In the genomic region with DNA sequence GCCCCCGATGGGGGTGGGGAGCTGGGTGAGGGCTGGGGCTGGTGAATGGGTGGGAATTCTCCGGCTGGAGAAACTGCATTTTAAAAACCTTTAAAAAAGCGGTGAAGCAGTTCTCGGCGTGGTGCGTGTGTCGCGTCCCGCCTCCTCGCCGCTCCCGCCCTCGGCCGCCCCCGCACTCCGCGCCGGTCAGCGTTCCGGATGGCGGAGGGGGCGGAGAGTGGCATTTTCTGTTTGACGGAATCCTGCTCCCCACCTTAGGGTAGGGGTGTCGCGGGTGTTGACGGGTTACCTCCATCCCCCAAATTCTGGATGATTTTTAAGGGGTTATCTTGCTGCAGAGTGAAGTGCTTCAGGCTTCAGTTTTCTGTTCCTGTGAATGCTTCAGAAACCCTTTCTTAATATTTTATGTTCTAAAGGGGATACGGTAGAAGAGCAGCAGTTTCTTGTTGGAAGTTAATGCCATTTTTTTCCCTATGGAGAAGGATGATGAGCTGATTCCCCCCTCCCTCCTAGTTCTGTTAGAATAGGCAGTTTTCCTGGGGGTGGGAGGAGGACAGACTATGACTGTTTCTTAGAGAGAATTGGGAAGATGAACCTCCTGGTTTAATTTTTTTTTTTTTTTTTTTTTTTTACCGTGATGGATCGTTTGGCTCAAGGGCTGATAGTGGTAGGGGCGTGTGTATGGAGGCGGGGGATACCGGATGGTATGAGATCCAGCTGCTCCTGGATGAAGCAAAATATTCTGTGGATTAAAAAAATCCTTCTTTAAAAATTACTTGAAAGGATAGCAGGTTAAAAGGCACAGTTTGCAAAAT, we compare ENCODE assay signal across 8 cellular contexts. TPM values are rescaled to one million over a fixed set of nuclear protein-coding genes. Genes with fewer than 3 reads are reported as not detected.
DNase-seq lines count a peak whose midpoint lies in the region; ATAC-seq, FAIRE-seq and TF ChIP-seq lines count a peak whose summit lies in the region.

No MANE protein-coding gene starts in this region.

- TF ChIP-seq CTCF in Panc1 (IDR thresholded peaks at IDR 0.05) (no peak), glutamatergic neuron (IDR thresholded peaks at IDR 0.05; ENCODE audit: partially characterized antibody, unreplicated experiment) (no peak), osteocyte (IDR thresholded peaks at IDR 0.05) (no peak)

- H3K36me3 ChIP-seq in BLaER1 (peaks cover 3% of the 10 kb centered on the region), Panc1 (ENCODE audit: control insufficient read depth, insufficient read depth, low read length) (no peaks in the 10 kb centered on the region; the same call in none of the 2 replicates)

- H3K4me3 Mint-ChIP-seq in activated naive CD4-positive, alpha-beta T cell treated with anti-CD3 and anti-CD28 coated beads, Interleukin-2, amount 50 U/mL, for 24 hours, result peak overlapping the region; percentile 92
- H3K4me3 Mint-ChIP-seq in glutamatergic neuron (ENCODE audit: unreplicated experiment) (peak overlapping the region; percentile 94), osteocyte (ENCODE audit: unreplicated experiment) (peak overlapping the region; percentile 89)

- intact Hi-C loops in Panc1 (cut with micrococcal nuclease; ENCODE audit: unreplicated experiment), result no loop called here

- no TSS peak for BruUV-seq in Panc1 (replicated peaks; lab: Mats Ljungman, UMichigan)

- H3K9ac ChIP-seq in BLaER1, result peak overlapping the region; percentile 87

- in situ Hi-C loops in Panc1 (cut with HindIII; ENCODE audit: low pct_unique_long_range_greater_than_20kb, low sequenced_read_pairs), result no loop called here

- H3K36me3 Mint-ChIP-seq in activated naive CD4-positive, alpha-beta T cell treated with anti-CD3 and anti-CD28 coated beads, Interleukin-2, amount 50 U/mL, for 24 hours, result peaks cover 1% of the 10 kb centered on the region
- H3K36me3 Mint-ChIP-seq in glutamatergic neuron (ENCODE audit: unreplicated experiment) (peaks cover 5% of the 10 kb centered on the region), osteocyte (ENCODE audit: unreplicated experiment) (no peaks in the 10 kb centered on the region)

- peak overlapping the region; percentile 74 for H3K27ac Mint-ChIP-seq in activated naive CD4-positive, alpha-beta T cell treated with anti-CD3 and anti-CD28 coated beads, Interleukin-2, amount 50 U/mL, for 24 hours
- H3K27ac Mint-ChIP-seq in glutamatergic neuron (ENCODE audit: unreplicated experiment) (peak overlapping the region; percentile 90), osteocyte (ENCODE audit: unreplicated experiment) (peak overlapping the region; percentile 90)

- H3K27me3 Mint-ChIP-seq in activated naive CD4-positive, alpha-beta T cell treated with anti-CD3 and anti-CD28 coated beads, Interleukin-2, amount 50 U/mL, for 24 hours, result no peaks in the 10 kb centered on the region
- H3K27me3 Mint-ChIP-seq in glutamatergic neuron (ENCODE audit: unreplicated experiment), result peaks cover 9% of the 10 kb centered on the region
- no peaks in the 10 kb centered on the region for H3K27me3 Mint-ChIP-seq in osteocyte (ENCODE audit: unreplicated experiment)

- H3K4me1 Mint-ChIP-seq in activated naive CD4-positive, alpha-beta T cell treated with anti-CD3 and anti-CD28 coated beads, Interleukin-2, amount 50 U/mL, for 24 hours, result peaks cover 42% of the 10 kb centered on the region
- H3K4me1 Mint-ChIP-seq in glutamatergic neuron (ENCODE audit: low read depth, unreplicated experiment), result peaks cover 19% of the 10 kb centered on the region
- H3K4me1 Mint-ChIP-seq in osteocyte (ENCODE audit: unreplicated experiment), result peaks cover 30% of the 10 kb centered on the region

- H3K27ac ChIP-seq in BLaER1 (peak overlapping the region; percentile 87), Panc1 (ENCODE audit: low read length) (peak overlapping the region; percentile 94)

- DNase-seq in GM19238 (ENCODE audit: insufficient read length, low spot score) (peak; percentile 41), Panc1 (ENCODE audit: low read depth, low spot score) (no peak), glutamatergic neuron (peak; percentile 65), osteocyte (ENCODE audit: extremely low spot score, unreplicated experiment) (no peak), urothelium cell line (ENCODE audit: low spot score) (peak; percentile 70)

- peak overlapping the region; percentile 81 for H3K4me2 ChIP-seq in BLaER1

- POLR2A ChIA-PET in Panc1 (lab: Charles Lee), result interaction anchor here (0.7 kb wide), 1 partner anchor 10 kb away, joined by 3 read pairs; no protein-coding TSS in a partner anchor

- H4K20me1 ChIP-seq in BLaER1, result peaks cover 33% of the 10 kb centered on the region

- no peak for FAIRE-seq in urothelium cell line (lab: Jason Lieb, UNC)

- ATAC-seq in HG03280 (IDR thresholded peaks at IDR 0.05; ENCODE audit: unreplicated experiment) (peak; percentile 54), Panc1 (peak; percentile 75)

- H3K4me1 ChIP-seq in BLaER1, result peaks cover 33% of the 10 kb centered on the region
- H3K4me1 ChIP-seq in Panc1 (ENCODE audit: control insufficient read depth, insufficient read depth, low read length), result peaks cover 11% of the 10 kb centered on the region

- CTCF ChIA-PET in Panc1 (lab: Charles Lee), result interaction anchor here (0.6 kb wide), 1 partner anchor 748 kb away, joined by 4 read pairs; no protein-coding TSS in a partner anchor

- H3K27me3 ChIP-seq in BLaER1 (no peaks in the 10 kb centered on the region), Panc1 (ENCODE audit: control insufficient read depth, insufficient read depth, low read length) (no peaks in the 10 kb centered on the region)

- H3K9me3 ChIP-seq in BLaER1 (no peaks in the 10 kb centered on the region), Panc1 (ENCODE audit: control insufficient read depth, insufficient read depth, low read depth, low read length) (no peaks in the 10 kb centered on the region)

- H3K9me3 Mint-ChIP-seq in activated naive CD4-positive, alpha-beta T cell treated with anti-CD3 and anti-CD28 coated beads, Interleukin-2, amount 50 U/mL, for 24 hours, result no peaks in the 10 kb centered on the region
- H3K9me3 Mint-ChIP-seq in glutamatergic neuron (ENCODE audit: unreplicated experiment) (peaks cover 12% of the 10 kb centered on the region), osteocyte (ENCODE audit: unreplicated experiment) (no peaks in the 10 kb centered on the region)

- H3K4me3 ChIP-seq in BLaER1 (peak overlapping the region; percentile 98), Panc1 (ENCODE audit: low read depth in 2 of 2, low read length in 2 of 2) (peak overlapping the region; percentile 69 to 98)

RNA-seq across cellular contexts. Expression of a gene that starts 0.7 kb away (rescaled TPM):
- total RNA-seq in Panc1 (2021; ENCODE audit: unreplicated experiment), result 72.2 TPM
- polyA plus RNA-seq in Panc1 (2012; ENCODE audit: insufficient read length), result 52.1 TPM
- 101 TPM for total RNA-seq in glutamatergic neuron (ENCODE audit: unreplicated experiment)
- 84.3 and 85.4 TPM in 2 replicates for total RNA-seq in osteocyte

Comparison
In these comparisons a context has a peak if more than half of its experiments do, and no peak if none do; other contexts are left out.
1. DNase-seq: peak in GM19238 (single experiment), glutamatergic neuron (single experiment) and urothelium cell line (single experiment); none in Panc1 (single experiment) and osteocyte (single experiment).
2. Peak in every context shown above with its lines, with median percentiles within 50 percentile points of each other: H3K27ac Mint-ChIP-seq and H3K4me3 Mint-ChIP-seq.